24 cellular contexts compared by ENCODE assay signal in genomic region chr2:104046466-104046865, GRCh38.
"Had no signal": no experiment of that assay in that cellular context is flagged by ENCODE, and none has a peak within 500 bp of the region (broad histone marks: within the 10 kb centered on the region; RNA-seq: fewer than 3 reads in every experiment).

No MANE protein-coding gene starts in this region.

- H3K79me2 ChIP-seq: hepatocyte had no signal

- H3K27ac ChIP-seq: gastroesophageal sphincter, hepatocyte, neutrophil, skin epidermis, testis, transverse colon had no signal

- H3K9me3 ChIP-seq: gastroesophageal sphincter, neutrophil, testis, transverse colon had no signal

- H3K36me3 ChIP-seq: gastroesophageal sphincter, neutrophil, transverse colon had no signal

- ATAC-seq: activated CD8-positive, alpha-beta memory T cell treated with anti-CD3 and anti-CD28 coated beads, Interleukin-2, amount 10 ng/mL, durations not matched to agents 7 days and 5 days; activated CD8-positive, alpha-beta T cell treated with anti-CD3 and anti-CD28 coated beads, Interleukin-2, amount 10 ng/mL, durations not matched to agents 7 days and 5 days; activated naive CD8-positive, alpha-beta T cell treated with anti-CD3 and anti-CD28 coated beads, Interleukin-2, amount 50 U/mL, for 24 hours; effector memory CD8-positive, alpha-beta T cell; gastroesophageal sphincter; left cardiac atrium; sciatic nerve; stimulated activated naive CD8-positive, alpha-beta T cell treated with anti-CD3 and anti-CD28 coated beads, Interleukin-15, Interleukin-2, amounts not matched to agents 100 U/mL and 50 U/mL, for 24 hours had no signal

- H2AFZ ChIP-seq: hepatocyte had no signal

- H3K4me2 ChIP-seq: hepatocyte had no signal

- H3K4me1 ChIP-seq: gastroesophageal sphincter, testis, transverse colon had no signal

- DNase-seq: activated B cell treated with CpG ODN at 0.5 μM for 24 hours; activated CD8-positive, alpha-beta memory T cell treated with anti-CD3 and anti-CD28 coated beads, Interleukin-2, amount 10 ng/mL, durations not matched to agents 7 days and 5 days; activated CD8-positive, alpha-beta T cell treated with anti-CD3 and anti-CD28 coated beads, Interleukin-2, amount 10 ng/mL, durations not matched to agents 7 days and 5 days; activated naive CD8-positive, alpha-beta T cell treated with anti-CD3 and anti-CD28 coated beads, Interleukin-2, amount 50 U/mL, for 24 hours; activated T-cell treated with anti-CD3 and anti-CD28 coated beads, Interleukin-2, amount 50 U/mL, for 48 hours; amygdala; caudate nucleus; cortex of kidney; effector memory CD8-positive, alpha-beta T cell; erythroblast; left cardiac atrium; mammary epithelial cell; naive B cell; nephron progenitor cell; stimulated activated CD4-positive, alpha-beta T cell treated with anti-CD3 and anti-CD28 coated beads, Interleukin-12 subunit alpha, Interleukin-12 subunit beta, amount 100 ng/mL, for 4 hours; stimulated activated CD4-positive, alpha-beta T cell treated with anti-CD3 and anti-CD28 coated beads, Interleukin-4, amount 100 ng/mL, for 1 hour; stimulated activated naive CD8-positive, alpha-beta T cell treated with anti-CD3 and anti-CD28 coated beads, Interleukin-15, Interleukin-2, amounts not matched to agents 100 U/mL and 50 U/mL, for 24 hours; testis; transverse colon had no signal

- H3K27me3 ChIP-seq: gastroesophageal sphincter, hepatocyte, neutrophil, testis, transverse colon had no signal

- H3K4me3 ChIP-seq: gastroesophageal sphincter, hepatocyte, skin epidermis, testis, transverse colon had no signal
